ENCODE assay signal across 1 cellular context in the genomic region with DNA sequence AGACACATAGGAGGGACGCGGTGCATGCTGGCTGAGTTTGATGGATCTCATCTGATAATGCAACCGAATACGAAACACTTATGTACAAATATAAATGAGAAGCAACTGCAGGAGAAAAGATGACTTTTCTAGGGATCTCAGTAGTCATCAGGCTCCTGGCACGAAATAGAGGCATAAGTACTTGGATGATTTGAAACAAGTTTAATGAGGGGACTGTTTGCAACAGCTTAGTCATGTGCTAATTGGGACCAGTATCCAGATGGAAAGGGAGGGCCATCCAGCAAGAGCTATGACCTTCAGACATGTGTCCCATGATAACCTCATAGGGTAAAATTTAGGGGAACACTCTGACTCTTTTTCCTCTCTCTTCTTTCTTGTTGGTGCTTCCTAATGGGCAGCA.
TF ChIP-seq lines count a peak whose summit lies in the region.

No MANE protein-coding gene starts in this region.

TF ChIP-seq in GM23338, 12 proteins besides CTCF, POLR2A, EP300 and RAD21 (continued from another document):
- TF ChIP-seq, protein P1, sequence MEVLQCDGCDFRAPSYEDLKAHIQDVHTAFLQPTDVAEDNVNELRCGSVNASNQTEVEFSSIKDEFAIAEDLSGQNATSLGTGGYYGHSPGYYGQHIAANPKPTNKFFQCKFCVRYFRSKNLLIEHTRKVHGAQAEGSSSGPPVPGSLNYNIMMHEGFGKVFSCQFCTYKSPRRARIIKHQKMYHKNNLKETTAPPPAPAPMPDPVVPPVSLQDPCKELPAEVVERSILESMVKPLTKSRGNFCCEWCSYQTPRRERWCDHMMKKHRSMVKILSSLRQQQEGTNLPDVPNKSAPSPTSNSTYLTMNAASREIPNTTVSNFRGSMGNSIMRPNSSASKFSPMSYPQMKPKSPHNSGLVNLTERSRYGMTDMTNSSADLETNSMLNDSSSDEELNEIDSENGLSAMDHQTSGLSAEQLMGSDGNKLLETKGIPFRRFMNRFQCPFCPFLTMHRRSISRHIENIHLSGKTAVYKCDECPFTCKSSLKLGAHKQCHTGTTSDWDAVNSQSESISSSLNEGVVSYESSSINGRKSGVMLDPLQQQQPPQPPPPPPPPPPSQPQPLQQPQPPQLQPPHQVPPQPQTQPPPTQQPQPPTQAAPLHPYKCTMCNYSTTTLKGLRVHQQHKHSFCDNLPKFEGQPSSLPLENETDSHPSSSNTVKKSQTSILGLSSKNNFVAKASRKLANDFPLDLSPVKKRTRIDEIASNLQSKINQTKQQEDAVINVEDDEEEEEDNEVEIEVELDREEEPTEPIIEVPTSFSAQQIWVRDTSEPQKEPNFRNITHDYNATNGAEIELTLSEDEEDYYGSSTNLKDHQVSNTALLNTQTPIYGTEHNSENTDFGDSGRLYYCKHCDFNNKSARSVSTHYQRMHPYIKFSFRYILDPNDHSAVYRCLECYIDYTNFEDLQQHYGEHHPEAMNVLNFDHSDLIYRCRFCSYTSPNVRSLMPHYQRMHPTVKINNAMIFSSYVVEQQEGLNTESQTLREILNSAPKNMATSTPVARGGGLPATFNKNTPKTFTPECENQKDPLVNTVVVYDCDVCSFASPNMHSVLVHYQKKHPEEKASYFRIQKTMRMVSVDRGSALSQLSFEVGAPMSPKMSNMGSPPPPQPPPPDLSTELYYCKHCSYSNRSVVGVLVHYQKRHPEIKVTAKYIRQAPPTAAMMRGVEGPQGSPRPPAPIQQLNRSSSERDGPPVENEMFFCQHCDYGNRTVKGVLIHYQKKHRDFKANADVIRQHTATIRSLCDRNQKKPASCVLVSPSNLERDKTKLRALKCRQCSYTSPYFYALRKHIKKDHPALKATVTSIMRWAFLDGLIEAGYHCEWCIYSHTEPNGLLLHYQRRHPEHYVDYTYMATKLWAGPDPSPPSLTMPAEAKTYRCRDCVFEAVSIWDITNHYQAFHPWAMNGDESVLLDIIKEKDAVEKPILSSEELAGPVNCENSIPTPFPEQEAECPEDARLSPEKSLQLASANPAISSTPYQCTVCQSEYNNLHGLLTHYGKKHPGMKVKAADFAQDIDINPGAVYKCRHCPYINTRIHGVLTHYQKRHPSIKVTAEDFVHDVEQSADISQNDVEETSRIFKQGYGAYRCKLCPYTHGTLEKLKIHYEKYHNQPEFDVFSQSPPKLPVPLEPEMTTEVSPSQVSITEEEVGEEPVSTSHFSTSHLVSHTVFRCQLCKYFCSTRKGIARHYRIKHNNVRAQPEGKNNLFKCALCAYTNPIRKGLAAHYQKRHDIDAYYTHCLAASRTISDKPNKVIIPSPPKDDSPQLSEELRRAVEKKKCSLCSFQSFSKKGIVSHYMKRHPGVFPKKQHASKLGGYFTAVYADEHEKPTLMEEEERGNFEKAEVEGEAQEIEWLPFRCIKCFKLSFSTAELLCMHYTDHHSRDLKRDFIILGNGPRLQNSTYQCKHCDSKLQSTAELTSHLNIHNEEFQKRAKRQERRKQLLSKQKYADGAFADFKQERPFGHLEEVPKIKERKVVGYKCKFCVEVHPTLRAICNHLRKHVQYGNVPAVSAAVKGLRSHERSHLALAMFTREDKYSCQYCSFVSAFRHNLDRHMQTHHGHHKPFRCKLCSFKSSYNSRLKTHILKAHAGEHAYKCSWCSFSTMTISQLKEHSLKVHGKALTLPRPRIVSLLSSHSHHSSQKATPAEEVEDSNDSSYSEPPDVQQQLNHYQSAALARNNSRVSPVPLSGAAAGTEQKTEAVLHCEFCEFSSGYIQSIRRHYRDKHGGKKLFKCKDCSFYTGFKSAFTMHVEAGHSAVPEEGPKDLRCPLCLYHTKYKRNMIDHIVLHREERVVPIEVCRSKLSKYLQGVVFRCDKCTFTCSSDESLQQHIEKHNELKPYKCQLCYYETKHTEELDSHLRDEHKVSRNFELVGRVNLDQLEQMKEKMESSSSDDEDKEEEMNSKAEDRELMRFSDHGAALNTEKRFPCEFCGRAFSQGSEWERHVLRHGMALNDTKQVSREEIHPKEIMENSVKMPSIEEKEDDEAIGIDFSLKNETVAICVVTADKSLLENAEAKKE (CRISPR knock-in tag; IDR thresholded peaks at IDR 0.05): no peak
- TF ChIP-seq, protein P2, sequence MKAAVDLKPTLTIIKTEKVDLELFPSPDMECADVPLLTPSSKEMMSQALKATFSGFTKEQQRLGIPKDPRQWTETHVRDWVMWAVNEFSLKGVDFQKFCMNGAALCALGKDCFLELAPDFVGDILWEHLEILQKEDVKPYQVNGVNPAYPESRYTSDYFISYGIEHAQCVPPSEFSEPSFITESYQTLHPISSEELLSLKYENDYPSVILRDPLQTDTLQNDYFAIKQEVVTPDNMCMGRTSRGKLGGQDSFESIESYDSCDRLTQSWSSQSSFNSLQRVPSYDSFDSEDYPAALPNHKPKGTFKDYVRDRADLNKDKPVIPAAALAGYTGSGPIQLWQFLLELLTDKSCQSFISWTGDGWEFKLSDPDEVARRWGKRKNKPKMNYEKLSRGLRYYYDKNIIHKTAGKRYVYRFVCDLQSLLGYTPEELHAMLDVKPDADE (IDR thresholded peaks at IDR 0.05): no peak
- TF ChIP-seq POLR2AphosphoS5 (IDR thresholded peaks at IDR 0.05; ENCODE audit: low read depth) (no peak), ZNF331 (CRISPR knock-in tag; IDR thresholded peaks at IDR 0.05; ENCODE audit: low read depth) (no peak), ZNF114 (CRISPR knock-in tag; IDR thresholded peaks at IDR 0.05) (no peak), EZH2phosphoT487 (IDR thresholded peaks at IDR 0.05; ENCODE audit: unreplicated experiment) (no peak)
- TF ChIP-seq, protein P3, sequence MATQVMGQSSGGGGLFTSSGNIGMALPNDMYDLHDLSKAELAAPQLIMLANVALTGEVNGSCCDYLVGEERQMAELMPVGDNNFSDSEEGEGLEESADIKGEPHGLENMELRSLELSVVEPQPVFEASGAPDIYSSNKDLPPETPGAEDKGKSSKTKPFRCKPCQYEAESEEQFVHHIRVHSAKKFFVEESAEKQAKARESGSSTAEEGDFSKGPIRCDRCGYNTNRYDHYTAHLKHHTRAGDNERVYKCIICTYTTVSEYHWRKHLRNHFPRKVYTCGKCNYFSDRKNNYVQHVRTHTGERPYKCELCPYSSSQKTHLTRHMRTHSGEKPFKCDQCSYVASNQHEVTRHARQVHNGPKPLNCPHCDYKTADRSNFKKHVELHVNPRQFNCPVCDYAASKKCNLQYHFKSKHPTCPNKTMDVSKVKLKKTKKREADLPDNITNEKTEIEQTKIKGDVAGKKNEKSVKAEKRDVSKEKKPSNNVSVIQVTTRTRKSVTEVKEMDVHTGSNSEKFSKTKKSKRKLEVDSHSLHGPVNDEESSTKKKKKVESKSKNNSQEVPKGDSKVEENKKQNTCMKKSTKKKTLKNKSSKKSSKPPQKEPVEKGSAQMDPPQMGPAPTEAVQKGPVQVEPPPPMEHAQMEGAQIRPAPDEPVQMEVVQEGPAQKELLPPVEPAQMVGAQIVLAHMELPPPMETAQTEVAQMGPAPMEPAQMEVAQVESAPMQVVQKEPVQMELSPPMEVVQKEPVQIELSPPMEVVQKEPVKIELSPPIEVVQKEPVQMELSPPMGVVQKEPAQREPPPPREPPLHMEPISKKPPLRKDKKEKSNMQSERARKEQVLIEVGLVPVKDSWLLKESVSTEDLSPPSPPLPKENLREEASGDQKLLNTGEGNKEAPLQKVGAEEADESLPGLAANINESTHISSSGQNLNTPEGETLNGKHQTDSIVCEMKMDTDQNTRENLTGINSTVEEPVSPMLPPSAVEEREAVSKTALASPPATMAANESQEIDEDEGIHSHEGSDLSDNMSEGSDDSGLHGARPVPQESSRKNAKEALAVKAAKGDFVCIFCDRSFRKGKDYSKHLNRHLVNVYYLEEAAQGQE (IDR thresholded peaks at IDR 0.05; ENCODE audit: unreplicated experiment): no peak
